ENCODE assay signal across 15 cellular contexts in the genomic region with DNA sequence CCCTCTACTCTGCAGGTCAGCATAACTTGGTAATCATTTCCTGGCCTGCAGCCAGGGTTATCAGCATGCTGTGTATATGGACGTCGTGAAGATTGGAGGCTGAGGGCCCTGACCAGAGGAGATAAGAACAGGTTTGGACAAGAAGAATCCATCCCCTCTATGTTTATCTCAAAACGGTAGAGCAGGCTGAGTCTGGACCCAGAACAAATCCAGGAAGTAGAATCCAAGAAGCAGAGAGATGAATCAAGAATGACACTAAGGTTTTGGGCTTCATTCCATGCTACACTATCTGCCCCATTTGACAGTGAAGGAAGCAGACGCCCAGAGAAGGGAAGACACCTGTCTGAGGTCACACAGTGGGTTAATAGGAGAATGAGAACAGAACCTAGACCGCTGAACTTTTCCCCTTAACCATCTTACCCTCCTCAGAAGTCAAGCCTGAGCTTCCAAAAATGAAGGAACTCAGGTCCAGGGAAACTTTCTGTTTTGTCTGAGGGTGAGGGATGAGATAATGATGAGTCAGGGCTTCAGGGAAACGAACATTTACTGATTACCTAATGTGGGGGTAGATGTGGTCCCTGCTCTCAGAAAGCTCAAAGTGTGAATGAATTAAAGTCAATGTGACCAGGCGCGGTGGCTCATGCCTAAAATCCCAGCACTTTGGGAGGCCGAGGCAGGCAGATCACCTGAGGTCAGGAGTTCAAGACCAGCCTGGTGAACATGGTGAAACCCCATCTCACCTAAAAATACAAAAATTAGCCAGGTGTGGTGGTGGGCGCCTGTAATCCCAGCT. TPM values are rescaled to one million over a fixed set of nuclear protein-coding genes. Genes with fewer than 3 reads are reported as not detected.
DNase-seq lines count a peak whose midpoint lies in the region; ATAC-seq, FAIRE-seq and TF ChIP-seq lines count a peak whose summit lies in the region.
"Had no signal": no experiment of that assay in that cellular context is flagged by ENCODE, and none has a peak within 500 bp of the region (broad histone marks: within the 10 kb centered on the region; RNA-seq: fewer than 3 reads in every experiment).

No MANE protein-coding gene starts in this region.

- 66% methylated on average over 10 of the region's 10 CpGs for WGBS in esophagus muscularis mucosa

- H3K4me1 Mint-ChIP-seq in activated naive CD8-positive, alpha-beta T cell treated with anti-CD3 and anti-CD28 coated beads, Interleukin-2, amount 50 U/mL, for 24 hours: peaks cover 9% of the 10 kb centered on the region
- no peaks in the 10 kb centered on the region for H3K4me1 Mint-ChIP-seq in activated naive CD8-positive, alpha-beta T cell treated with anti-CD3 and anti-CD28 coated beads for 36 hours
- no peaks in the 10 kb centered on the region for H3K4me1 Mint-ChIP-seq in activated T-helper 1 cell treated with anti-CD3 and anti-CD28 coated beads, Interleukin-12 subunit alpha, Interleukin-12 subunit beta, Interleukin-2, Interleukin-4 antibody, amounts not matched to agents 30 ng/mL and 10 ng/mL and 1 ng/mL, durations not matched to agents 14 hours and 24 hours and 36 hours (ENCODE audit: low read depth)
- H3K4me1 Mint-ChIP-seq: stimulated activated naive B cell treated with anti-CD40 and anti-IgM and Interleukin-4, amounts not matched to agents 10 μg/mL and 1 μg/mL and 100 μg/mL, for 72 hours had no signal

- peak overlapping the region; percentile 27 for H3K27ac Mint-ChIP-seq in activated naive CD8-positive, alpha-beta T cell treated with anti-CD3 and anti-CD28 coated beads, Interleukin-2, amount 50 U/mL, for 24 hours
- H3K27ac Mint-ChIP-seq in activated naive CD8-positive, alpha-beta T cell treated with anti-CD3 and anti-CD28 coated beads for 36 hours: no peak overlapping the region
- H3K27ac Mint-ChIP-seq in activated T-helper 1 cell treated with anti-CD3 and anti-CD28 coated beads, Interleukin-12 subunit alpha, Interleukin-12 subunit beta, Interleukin-2, Interleukin-4 antibody, amounts not matched to agents 30 ng/mL and 10 ng/mL and 1 ng/mL, durations not matched to agents 14 hours and 24 hours and 36 hours: no peak overlapping the region
- H3K27ac Mint-ChIP-seq: neural progenitor cell; stimulated activated naive B cell treated with anti-CD40 and anti-IgM and Interleukin-4, amounts not matched to agents 10 μg/mL and 1 μg/mL and 100 μg/mL, for 72 hours had no signal

- H3K4me3 Mint-ChIP-seq in activated naive CD8-positive, alpha-beta T cell treated with anti-CD3 and anti-CD28 coated beads, Interleukin-2, amount 50 U/mL, for 24 hours: no peak overlapping the region
- no peak overlapping the region for H3K4me3 Mint-ChIP-seq in activated naive CD8-positive, alpha-beta T cell treated with anti-CD3 and anti-CD28 coated beads for 36 hours
- no peak overlapping the region for H3K4me3 Mint-ChIP-seq in activated T-helper 1 cell treated with anti-CD3 and anti-CD28 coated beads, Interleukin-12 subunit alpha, Interleukin-12 subunit beta, Interleukin-2, Interleukin-4 antibody, amounts not matched to agents 30 ng/mL and 10 ng/mL and 1 ng/mL, durations not matched to agents 14 hours and 24 hours and 36 hours
- H3K4me3 Mint-ChIP-seq: stimulated activated naive B cell treated with anti-CD40 and anti-IgM and Interleukin-4, amounts not matched to agents 10 μg/mL and 1 μg/mL and 100 μg/mL, for 72 hours had no signal

- intact Hi-C loops in esophagus muscularis mucosa (cut with DNase I): no loop called here
- intact Hi-C loops in activated T-helper 1 cell treated with anti-CD3 and anti-CD28 coated beads, Interleukin-12 subunit alpha, Interleukin-12 subunit beta, Interleukin-2, Interleukin-4 antibody, amounts not matched to agents 30 ng/mL and 10 ng/mL and 1 ng/mL, durations not matched to agents 14 hours and 24 hours and 36 hours (cut with micrococcal nuclease): no loop called here

- TF ChIP-seq CTCF in epithelial cell of proximal tubule (conservative IDR thresholded peaks at IDR 0.05; ENCODE audit: low read depth, low read length) (no peak), esophagus muscularis mucosa (IDR thresholded peaks at IDR 0.05) (no peak), GM13976 (IDR thresholded peaks at IDR 0.05; ENCODE audit: borderline replicate concordance, control extremely low read depth, extremely low read depth, insufficient read depth, missing control alignments) (no peak)

- no peak overlapping the region for H3K27ac ChIP-seq in esophagus muscularis mucosa (replicated peaks in 1 of 4)
- H3K27ac ChIP-seq: BLaER1 treated with 17β-estradiol and CSF1 and Interleukin-3, amounts not matched to agents 10 nM and 100 nM; dorsolateral prefrontal cortex had no signal

- H3K36me3 Mint-ChIP-seq in activated naive CD8-positive, alpha-beta T cell treated with anti-CD3 and anti-CD28 coated beads, Interleukin-2, amount 50 U/mL, for 24 hours (ENCODE audit: low read depth): no peaks in the 10 kb centered on the region
- H3K36me3 Mint-ChIP-seq in activated naive CD8-positive, alpha-beta T cell treated with anti-CD3 and anti-CD28 coated beads for 36 hours: no peaks in the 10 kb centered on the region
- no peaks in the 10 kb centered on the region for H3K36me3 Mint-ChIP-seq in activated T-helper 1 cell treated with anti-CD3 and anti-CD28 coated beads, Interleukin-12 subunit alpha, Interleukin-12 subunit beta, Interleukin-2, Interleukin-4 antibody, amounts not matched to agents 30 ng/mL and 10 ng/mL and 1 ng/mL, durations not matched to agents 14 hours and 24 hours and 36 hours (ENCODE audit: low read depth)
- H3K36me3 Mint-ChIP-seq: neural progenitor cell; stimulated activated naive B cell treated with anti-CD40 and anti-IgM and Interleukin-4, amounts not matched to agents 10 μg/mL and 1 μg/mL and 100 μg/mL, for 72 hours had no signal

- TF ChIP-seq EP300 in esophagus muscularis mucosa (IDR thresholded peaks at IDR 0.05): no peak

- no peak for TF ChIP-seq POLR2A in esophagus muscularis mucosa (IDR thresholded peaks at IDR 0.05; ENCODE audit: low read depth)

- ATAC-seq in activated naive CD8-positive, alpha-beta T cell treated with anti-CD3 and anti-CD28 coated beads, Interleukin-2, amount 50 U/mL, for 24 hours: peak; percentile 49
- ATAC-seq: stimulated activated naive B cell treated with anti-CD40 and anti-IgM and Interleukin-4, amounts not matched to agents 10 μg/mL and 1 μg/mL and 100 μg/mL, for 72 hours had no signal

- H3K9me3 ChIP-seq in esophagus muscularis mucosa: no peaks in the 10 kb centered on the region
- H3K9me3 ChIP-seq: BLaER1 treated with 17β-estradiol and CSF1 and Interleukin-3, amounts not matched to agents 10 nM and 100 nM had no signal

- in situ Hi-C loops in GM13976 (cut with MboI; ENCODE audit: low sequenced_read_pairs, unreplicated experiment): no loop called here

- DNase-seq in activated naive CD8-positive, alpha-beta T cell treated with anti-CD3 and anti-CD28 coated beads, Interleukin-2, amount 50 U/mL, for 24 hours: no peak
- DNase-seq in activated naive CD8-positive, alpha-beta T cell treated with anti-CD3 and anti-CD28 coated beads for 36 hours: no peak
- DNase-seq in OCI-M2 (lab: John Stamatoyannopoulos, UW; ENCODE audit: unreplicated experiment) (peak; percentile 81), epithelial cell of proximal tubule (ENCODE audit: low read depth) (peak; percentile 58), urothelium cell line (ENCODE audit: low spot score) (peak; percentile 70), esophagus muscularis mucosa (ENCODE audit: extremely low spot score) (no peak), GM13976 (ENCODE audit: low spot score) (no peak)
- no peak for DNase-seq in activated T-helper 1 cell treated with anti-CD3 and anti-CD28 coated beads, Interleukin-12 subunit alpha, Interleukin-12 subunit beta, Interleukin-2, Interleukin-4 antibody, amounts not matched to agents 30 ng/mL and 10 ng/mL and 1 ng/mL, durations not matched to agents 14 hours and 24 hours and 36 hours (ENCODE audit: low spot score)
- DNase-seq: activated effector memory CD4-positive, alpha-beta T cell treated with anti-CD3 and anti-CD28 coated beads, Interleukin-2, amount 50 U/mL, for 16 hours; dorsolateral prefrontal cortex; NCI-H774; stimulated activated naive B cell treated with anti-CD40 and anti-IgM and Interleukin-4, amounts not matched to agents 10 μg/mL and 1 μg/mL and 100 μg/mL, for 72 hours had no signal

- H3K4me1 ChIP-seq in esophagus muscularis mucosa: no peaks in the 10 kb centered on the region

- H3K36me3 ChIP-seq in esophagus muscularis mucosa: no peaks in the 10 kb centered on the region
- H3K36me3 ChIP-seq: BLaER1 treated with 17β-estradiol and CSF1 and Interleukin-3, amounts not matched to agents 10 nM and 100 nM; neural progenitor cell had no signal

- H3K27me3 Mint-ChIP-seq in activated naive CD8-positive, alpha-beta T cell treated with anti-CD3 and anti-CD28 coated beads, Interleukin-2, amount 50 U/mL, for 24 hours: no peaks in the 10 kb centered on the region
- no peaks in the 10 kb centered on the region for H3K27me3 Mint-ChIP-seq in activated naive CD8-positive, alpha-beta T cell treated with anti-CD3 and anti-CD28 coated beads for 36 hours
- H3K27me3 Mint-ChIP-seq in activated T-helper 1 cell treated with anti-CD3 and anti-CD28 coated beads, Interleukin-12 subunit alpha, Interleukin-12 subunit beta, Interleukin-2, Interleukin-4 antibody, amounts not matched to agents 30 ng/mL and 10 ng/mL and 1 ng/mL, durations not matched to agents 14 hours and 24 hours and 36 hours (ENCODE audit: insufficient read depth): no peaks in the 10 kb centered on the region
- H3K27me3 Mint-ChIP-seq: stimulated activated naive B cell treated with anti-CD40 and anti-IgM and Interleukin-4, amounts not matched to agents 10 μg/mL and 1 μg/mL and 100 μg/mL, for 72 hours had no signal

- H3K27me3 ChIP-seq in esophagus muscularis mucosa: no peaks in the 10 kb centered on the region
- H3K27me3 ChIP-seq: BLaER1 treated with 17β-estradiol and CSF1 and Interleukin-3, amounts not matched to agents 10 nM and 100 nM; dorsolateral prefrontal cortex; neural progenitor cell had no signal

- FAIRE-seq in urothelium cell line (lab: Jason Lieb, UNC): no peak
- FAIRE-seq: islet of Langerhans had no signal

- H3K4me3 ChIP-seq in epithelial cell of proximal tubule (ENCODE audit: low read depth, low read length): no peak overlapping the region
- H3K4me3 ChIP-seq in esophagus muscularis mucosa: no peak overlapping the region
- H3K4me3 ChIP-seq: BLaER1 treated with 17β-estradiol and CSF1 and Interleukin-3, amounts not matched to agents 10 nM and 100 nM; dorsolateral prefrontal cortex; neural progenitor cell had no signal

- H3K9me3 Mint-ChIP-seq in activated naive CD8-positive, alpha-beta T cell treated with anti-CD3 and anti-CD28 coated beads, Interleukin-2, amount 50 U/mL, for 24 hours: no peaks in the 10 kb centered on the region
- no peaks in the 10 kb centered on the region for H3K9me3 Mint-ChIP-seq in activated naive CD8-positive, alpha-beta T cell treated with anti-CD3 and anti-CD28 coated beads for 36 hours
- no peaks in the 10 kb centered on the region for H3K9me3 Mint-ChIP-seq in activated T-helper 1 cell treated with anti-CD3 and anti-CD28 coated beads, Interleukin-12 subunit alpha, Interleukin-12 subunit beta, Interleukin-2, Interleukin-4 antibody, amounts not matched to agents 30 ng/mL and 10 ng/mL and 1 ng/mL, durations not matched to agents 14 hours and 24 hours and 36 hours
- H3K9me3 Mint-ChIP-seq: neural progenitor cell; stimulated activated naive B cell treated with anti-CD40 and anti-IgM and Interleukin-4, amounts not matched to agents 10 μg/mL and 1 μg/mL and 100 μg/mL, for 72 hours had no signal

RNA-seq across cellular contexts. Expression of a gene that starts 9.4 kb away (rescaled TPM):
- 10 to 100 TPM; 31.2 to 31.5 TPM for total RNA-seq in activated naive CD8-positive, alpha-beta T cell treated with anti-CD3 and anti-CD28 coated beads for 36 hours
- 40.1 and 62.1 TPM in 2 replicates for total RNA-seq in epithelial cell of proximal tubule
- total RNA-seq in esophagus muscularis mucosa: 10 to 100 TPM; 24.5 to 35.2 (median 30.9) TPM
- 41.3 and 43.0 TPM in 2 replicates for total RNA-seq in activated T-helper 1 cell treated with anti-CD3 and anti-CD28 coated beads, Interleukin-12 subunit alpha, Interleukin-12 subunit beta, Interleukin-2, Interleukin-4 antibody, amounts not matched to agents 30 ng/mL and 10 ng/mL and 1 ng/mL, durations not matched to agents 14 hours and 24 hours and 36 hours

RNA-seq across cellular contexts. Expression of a gene that starts 9.5 kb away (rescaled TPM):
- 1 to 10 TPM; 2.6 TPM for total RNA-seq in activated naive CD8-positive, alpha-beta T cell treated with anti-CD3 and anti-CD28 coated beads for 36 hours
- total RNA-seq in epithelial cell of proximal tubule (14.2 and 21.2 TPM in 2 replicates), esophagus muscularis mucosa (under 1 TPM; 0.40 to 0.97 (median 0.66) TPM)
- 0.75 and 0.93 TPM in 2 replicates for total RNA-seq in activated T-helper 1 cell treated with anti-CD3 and anti-CD28 coated beads, Interleukin-12 subunit alpha, Interleukin-12 subunit beta, Interleukin-2, Interleukin-4 antibody, amounts not matched to agents 30 ng/mL and 10 ng/mL and 1 ng/mL, durations not matched to agents 14 hours and 24 hours and 36 hours

Comparison
In these comparisons a context has a peak if more than half of its experiments do, and no peak if none do; other contexts are left out.
1. DNase-seq: peak in OCI-M2 (single experiment), epithelial cell of proximal tubule (single experiment) and urothelium cell line (single experiment); none in activated naive CD8-positive, alpha-beta T cell treated with anti-CD3 and anti-CD28 coated beads, Interleukin-2, amount 50 U/mL, for 24 hours (single experiment), activated naive CD8-positive, alpha-beta T cell treated with anti-CD3 and anti-CD28 coated beads for 36 hours (single experiment), esophagus muscularis mucosa (single experiment), GM13976 (single experiment) and activated T-helper 1 cell treated with anti-CD3 and anti-CD28 coated beads, Interleukin-12 subunit alpha, Interleukin-12 subunit beta, Interleukin-2, Interleukin-4 antibody, amounts not matched to agents 30 ng/mL and 10 ng/mL and 1 ng/mL, durations not matched to agents 14 hours and 24 hours and 36 hours (single experiment).